Comparison of ENCODE assay signal across 9 cellular contexts in the genomic region with DNA sequence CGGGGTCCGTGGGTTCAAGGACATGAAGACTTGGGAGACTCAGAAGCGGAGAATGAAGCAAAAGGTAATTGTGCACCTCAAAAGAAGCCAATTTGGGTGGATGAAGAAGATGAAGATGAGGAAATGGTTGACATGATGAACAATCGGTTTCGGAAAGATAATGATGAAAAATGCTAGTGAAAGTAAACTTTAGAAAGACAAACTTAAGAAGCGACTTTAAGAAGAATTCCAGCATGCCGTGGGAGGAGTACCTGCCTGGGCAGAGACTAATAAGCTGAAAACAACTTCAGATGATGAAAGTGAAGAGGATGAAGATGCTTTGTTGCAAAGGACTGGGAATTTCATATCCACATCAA. TPM values are rescaled to one million over a fixed set of nuclear protein-coding genes. Genes with fewer than 3 reads are reported as not detected.
A peak's percentile ranks its signal among the peaks of the same experiment; 100 is the strongest.
DNase-seq lines count a peak whose midpoint lies in the region; ATAC-seq and TF ChIP-seq lines count a peak whose summit lies in the region.
"Had no signal": no experiment of that assay in that cellular context is flagged by ENCODE, and none has a peak within 500 bp of the region (broad histone marks: within the 10 kb centered on the region; RNA-seq: fewer than 3 reads in every experiment).

No MANE protein-coding gene starts in this region.

- H3K9me3 Mint-ChIP-seq in activated T-cell treated with anti-CD3 and anti-CD28 coated beads, Interleukin-2, amount 50 U/mL, for 24 hours = no peaks in the 10 kb centered on the region

- intact Hi-C loops in lower lobe of right lung (cut with DNase I) = no loop called here

- peak overlapping the region; percentile 79 for H3K4me3 Mint-ChIP-seq in activated T-cell treated with anti-CD3 and anti-CD28 coated beads, Interleukin-2, amount 50 U/mL, for 24 hours

- H3K36me3 Mint-ChIP-seq in activated T-cell treated with anti-CD3 and anti-CD28 coated beads, Interleukin-2, amount 50 U/mL, for 24 hours (ENCODE audit: low read depth) = peaks cover 29% of the 10 kb centered on the region

- H3K4me1 Mint-ChIP-seq in activated T-cell treated with anti-CD3 and anti-CD28 coated beads, Interleukin-2, amount 50 U/mL, for 24 hours (ENCODE audit: low read depth) = peaks cover 19% of the 10 kb centered on the region

- peak overlapping the region; percentile 81 for H3K27ac Mint-ChIP-seq in activated T-cell treated with anti-CD3 and anti-CD28 coated beads, Interleukin-2, amount 50 U/mL, for 24 hours

- ATAC-seq in lower lobe of right lung (no peak), GM19452 (IDR thresholded peaks at IDR 0.05; ENCODE audit: unreplicated experiment) (no peak)
- ATAC-seq in activated CD4-positive, CD25-positive, alpha-beta regulatory T cell treated with anti-CD3 and anti-CD28 coated beads, Interleukin-2, amount 50 U/mL, for 24 hours = no peak

- H3K36me3 ChIP-seq in lower lobe of right lung (peaks cover 4% of the 10 kb centered on the region), thymus (ENCODE audit: control insufficient read depth, insufficient read depth) (no peaks in the 10 kb centered on the region)
- H3K36me3 ChIP-seq: BLaER1 had no signal

- H3K9me3 ChIP-seq in lower lobe of right lung = no peaks in the 10 kb centered on the region
- H3K9me3 ChIP-seq in thymus (ENCODE audit: control insufficient read depth) = no peaks in the 10 kb centered on the region

- H3K4me3 ChIP-seq in astrocyte of the spinal cord (ENCODE audit: low read depth, low read length) (peak overlapping the region; percentile 47), lower lobe of right lung (peak overlapping the region; percentile 59), thymus (ENCODE audit: low read length) (peak overlapping the region; percentile 66)
- H3K4me3 ChIP-seq: BLaER1 had no signal

- in situ Hi-C loops in astrocyte of the spinal cord (cut with HindIII; ENCODE audit: low sequenced_read_pairs) = no loop called here

- no peak for DNase-seq in activated T-cell treated with anti-CD3 and anti-CD28 coated beads, Interleukin-2, amount 50 U/mL, for 24 hours
- DNase-seq in activated T-cell treated with anti-CD3 and anti-CD28 coated beads, Interleukin-2, amount 50 U/mL, for 48 hours = no peak
- DNase-seq in astrocyte of the spinal cord (ENCODE audit: low read depth, low spot score) = no peak
- no peak for DNase-seq in lower lobe of right lung
- DNase-seq in SW 1271 (lab: John Stamatoyannopoulos, UW) = no peak

- H3K4me1 ChIP-seq in lower lobe of right lung (no peaks in the 10 kb centered on the region), thymus (ENCODE audit: control insufficient read depth, insufficient read depth, low read length) (peaks cover 4% of the 10 kb centered on the region)
- H3K4me1 ChIP-seq: BLaER1 had no signal

- H3K27me3 ChIP-seq in lower lobe of right lung (ENCODE audit: low read depth) = no peaks in the 10 kb centered on the region
- H3K27me3 ChIP-seq in thymus (ENCODE audit: control insufficient read depth, insufficient read depth) = no peaks in the 10 kb centered on the region

- peaks cover 10% of the 10 kb centered on the region for H3K27me3 Mint-ChIP-seq in activated T-cell treated with anti-CD3 and anti-CD28 coated beads, Interleukin-2, amount 50 U/mL, for 24 hours

- H3K27ac ChIP-seq in lower lobe of right lung (no peak overlapping the region), thymus (ENCODE audit: low read depth) (no peak overlapping the region)
- H3K27ac ChIP-seq: BLaER1 had no signal

- 73% methylated on average over 7 of the region's 7 CpGs for WGBS in thymus

- no peak for TF ChIP-seq CTCF in astrocyte of the spinal cord (IDR thresholded peaks at IDR 0.05; ENCODE audit: low read depth, low read length)
- no peak for TF ChIP-seq CTCF in lower lobe of right lung (IDR thresholded peaks at IDR 0.05)

RNA-seq across cellular contexts. Expression of a gene that starts 43.5 kb away (rescaled TPM):
- 11.5 TPM for total RNA-seq in lower lobe of right lung
- polyA plus RNA-seq in thymus = 8.1 TPM
